ENCODE assay signal across 8 cellular contexts in genomic region chr22:24156915-24157782, GRCh38.
DNase-seq lines count a peak whose midpoint lies in the region; ATAC-seq lines count a peak whose summit lies in the region.

No MANE protein-coding gene starts in this region.

- H3K4me3 ChIP-seq in skeletal muscle cell (ENCODE audit: low read depth, low read length): peak overlapping the region; percentile 61

- ATAC-seq in GM18498 (IDR thresholded peaks at IDR 0.05; ENCODE audit: unreplicated experiment) (peak; percentile 79), HG02840 (IDR thresholded peaks at IDR 0.05; ENCODE audit: low FRiP score, unreplicated experiment) (peak; percentile 58)

- DNase-seq in NCI-H146 (lab: John Stamatoyannopoulos, UW): peak; percentile 86
- peak; percentile 69 for DNase-seq in T1000 (lab: John Stamatoyannopoulos, UW)
- peak; percentile 85 for DNase-seq in astrocyte of the hippocampus (ENCODE audit: low read depth, low spot score)
- peak; percentile 60 for DNase-seq in iPS DF 4.7 (ENCODE audit: extremely low read depth, low spot score)
- DNase-seq in skeletal muscle cell (ENCODE audit: low read depth): no peak
- DNase-seq in NCI-H187 treated with DMSO at 0.1 percent for 48 hours (lab: John Stamatoyannopoulos, UW): no peak

Comparison
In these comparisons a context has a peak if more than half of its experiments do, and no peak if none do; other contexts are left out.
1. DNase-seq: peak in NCI-H146 (single experiment), T1000 (single experiment), astrocyte of the hippocampus (single experiment) and iPS DF 4.7 (single experiment); none in skeletal muscle cell (single experiment) and NCI-H187 treated with DMSO at 0.1 percent for 48 hours (single experiment).